24 cellular contexts compared by ENCODE assay signal in genomic region chr11:130765369-130765768, GRCh38.
DNase-seq lines count a peak whose midpoint lies in the region; ATAC-seq and TF ChIP-seq lines count a peak whose summit lies in the region.
"Had no signal": no experiment of that assay in that cellular context is flagged by ENCODE, and none has a peak within 500 bp of the region (broad histone marks: within the 10 kb centered on the region; RNA-seq: fewer than 3 reads in every experiment).

No MANE protein-coding gene starts in this region.

- peaks cover 65% of the 10 kb centered on the region for H3K4me1 Mint-ChIP-seq in osteocyte (ENCODE audit: unreplicated experiment)
- peaks cover 4% of the 10 kb centered on the region for H3K4me1 Mint-ChIP-seq in stimulated activated memory B cell treated with anti-CD40 and anti-IgM and Interleukin-4, amounts not matched to agents 10 μg/mL and 1 μg/mL and 100 μg/mL, for 72 hours

- H3K4me1 ChIP-seq in BLaER1 treated with 17β-estradiol and CSF1 and Interleukin-3, amounts not matched to agents 10 nM and 100 nM, result peaks cover 8 to 61% (median 49%) of the 10 kb centered on the region in 10 experiments; a peak in 18 of 20 replicates
- H3K4me1 ChIP-seq in esophagus muscularis mucosa (peaks cover 0 to 7% (median 2%) of the 10 kb centered on the region in 4 donors), right cardiac atrium (ENCODE audit: control insufficient read depth, insufficient read depth, low read length) (no peaks in the 10 kb centered on the region)
- H3K4me1 ChIP-seq: Caco-2, HAP-1 had no signal

- H3K36me3 Mint-ChIP-seq in osteocyte (ENCODE audit: unreplicated experiment), result no peaks in the 10 kb centered on the region
- H3K36me3 Mint-ChIP-seq in stimulated activated memory B cell treated with anti-CD40 and anti-IgM and Interleukin-4, amounts not matched to agents 10 μg/mL and 1 μg/mL and 100 μg/mL, for 72 hours, result no peaks in the 10 kb centered on the region
- H3K36me3 Mint-ChIP-seq: CD8-positive, alpha-beta T cell had no signal

- DNase-seq in NCI-H2227 treated with DMSO at 0.1 percent for 48 hours (lab: John Stamatoyannopoulos, UW), result peak; percentile 24
- DNase-seq in esophagus muscularis mucosa (ENCODE audit: extremely low spot score), result peak; percentile 60
- no peak for DNase-seq in osteocyte (ENCODE audit: extremely low spot score, unreplicated experiment)
- DNase-seq in MV-4-11 (lab: John Stamatoyannopoulos, UW), result no peak
- no peak for DNase-seq in sciatic nerve (ENCODE audit: low spot score)
- DNase-seq in right cardiac atrium, result no peak
- DNase-seq: AML-193; Caco-2; CD8-positive, alpha-beta T cell; GOT3; Karpas-422; NCI-H1694; NCI-H2081; NCI-H345; NCI-H510A treated with DMSO at 0.1 percent for 48 hours; NCI-H748 treated with DMSO at 0.1 percent for 48 hours; Right ventricle myocardium superior had no signal

- no peak for ATAC-seq in stimulated activated memory B cell treated with anti-CD40 and anti-IgM and Interleukin-4, amounts not matched to agents 10 μg/mL and 1 μg/mL and 100 μg/mL, for 72 hours
- ATAC-seq in sciatic nerve (no peak), right cardiac atrium (no peak)
- ATAC-seq: CD8-positive, alpha-beta T cell had no signal

- no peaks in the 10 kb centered on the region for H4K20me1 ChIP-seq in BLaER1 treated with 17β-estradiol and CSF1 and Interleukin-3, amounts not matched to agents 10 nM and 100 nM

- no peaks in the 10 kb centered on the region for H3K36me3 ChIP-seq in BLaER1 treated with 17β-estradiol and CSF1 and Interleukin-3, amounts not matched to agents 10 nM and 100 nM
- no peaks in the 10 kb centered on the region for H3K36me3 ChIP-seq in esophagus muscularis mucosa
- H3K36me3 ChIP-seq: HAP-1, SJSA1 had no signal

- H3K4me3 ChIP-seq in BLaER1 treated with 17β-estradiol and CSF1 and Interleukin-3, amounts not matched to agents 10 nM and 100 nM, result no peak overlapping the region
- no peak overlapping the region for H3K4me3 ChIP-seq in esophagus muscularis mucosa
- no peak overlapping the region for H3K4me3 ChIP-seq in right cardiac atrium (ENCODE audit: low read length)
- H3K4me3 ChIP-seq: HAP-1, PC-9, SJSA1 had no signal

- 87% methylated on average over 7 of the region's 7 CpGs for WGBS in esophagus muscularis mucosa
- WGBS in right cardiac atrium, result 80% methylated on average over 7 of the region's 7 CpGs

- no peaks in the 10 kb centered on the region for H3K27me3 Mint-ChIP-seq in osteocyte (ENCODE audit: unreplicated experiment)
- peaks cover 10% of the 10 kb centered on the region for H3K27me3 Mint-ChIP-seq in stimulated activated memory B cell treated with anti-CD40 and anti-IgM and Interleukin-4, amounts not matched to agents 10 μg/mL and 1 μg/mL and 100 μg/mL, for 72 hours

- H3K9ac ChIP-seq in BLaER1 treated with 17β-estradiol and CSF1 and Interleukin-3, amounts not matched to agents 10 nM and 100 nM, result no peak overlapping the region

- TF ChIP-seq CTCF in esophagus muscularis mucosa (IDR thresholded peaks at IDR 0.05) (no peak), osteocyte (IDR thresholded peaks at IDR 0.05) (no peak)

- no peak for TF ChIP-seq EP300 in esophagus muscularis mucosa (IDR thresholded peaks at IDR 0.05)

- H3K9me3 Mint-ChIP-seq in osteocyte (ENCODE audit: unreplicated experiment), result no peaks in the 10 kb centered on the region
- no peaks in the 10 kb centered on the region for H3K9me3 Mint-ChIP-seq in stimulated activated memory B cell treated with anti-CD40 and anti-IgM and Interleukin-4, amounts not matched to agents 10 μg/mL and 1 μg/mL and 100 μg/mL, for 72 hours
- H3K9me3 Mint-ChIP-seq: CD8-positive, alpha-beta T cell; HFFc6 had no signal

- H3K9me3 ChIP-seq in BLaER1 treated with 17β-estradiol and CSF1 and Interleukin-3, amounts not matched to agents 10 nM and 100 nM (replicated peaks in 1 of 11), result peaks cover 21 to 30% (median 23%) of the 10 kb centered on the region in 11 experiments
- H3K9me3 ChIP-seq in esophagus muscularis mucosa (no peaks in the 10 kb centered on the region), right cardiac atrium (ENCODE audit: control insufficient read depth, low read length) (no peaks in the 10 kb centered on the region)
- H3K9me3 ChIP-seq: Caco-2, HAP-1, SJSA1 had no signal

- TF ChIP-seq POLR2A in esophagus muscularis mucosa (IDR thresholded peaks at IDR 0.05; ENCODE audit: low read depth), result no peak

- H3K4me2 ChIP-seq in BLaER1 treated with 17β-estradiol and CSF1 and Interleukin-3, amounts not matched to agents 10 nM and 100 nM, result peak overlapping the region in 7 of 11 experiments; percentile 38 to 59 (median 52); a peak in 13 of 22 replicates
- H3K4me2 ChIP-seq: PC-9 had no signal

- no peak overlapping the region for H3K4me3 Mint-ChIP-seq in osteocyte (ENCODE audit: unreplicated experiment)
- H3K4me3 Mint-ChIP-seq in stimulated activated memory B cell treated with anti-CD40 and anti-IgM and Interleukin-4, amounts not matched to agents 10 μg/mL and 1 μg/mL and 100 μg/mL, for 72 hours, result no peak overlapping the region
- H3K4me3 Mint-ChIP-seq: CD8-positive, alpha-beta T cell; HFFc6 had no signal

- peak overlapping the region in 2 of 11 experiments; percentile 15 to 20; a peak in 2 of 22 replicates for H3K27ac ChIP-seq in BLaER1 treated with 17β-estradiol and CSF1 and Interleukin-3, amounts not matched to agents 10 nM and 100 nM
- H3K27ac ChIP-seq in esophagus muscularis mucosa (replicated peaks in 1 of 4), result no peak overlapping the region
- H3K27ac ChIP-seq in right cardiac atrium (ENCODE audit: low read length), result no peak overlapping the region
- H3K27ac ChIP-seq: C4-2B, PC-9, SJSA1 had no signal

- intact Hi-C loops in esophagus muscularis mucosa (cut with DNase I) (no loop called here), sciatic nerve (cut with DNase I) (no loop called here), right cardiac atrium (cut with DNase I) (no loop called here)

- peak overlapping the region; percentile 11 for H3K27ac Mint-ChIP-seq in osteocyte (ENCODE audit: unreplicated experiment)
- no peak overlapping the region for H3K27ac Mint-ChIP-seq in stimulated activated memory B cell treated with anti-CD40 and anti-IgM and Interleukin-4, amounts not matched to agents 10 μg/mL and 1 μg/mL and 100 μg/mL, for 72 hours
- H3K27ac Mint-ChIP-seq: CD8-positive, alpha-beta T cell; HFFc6 had no signal

- H3K27me3 ChIP-seq in BLaER1 treated with 17β-estradiol and CSF1 and Interleukin-3, amounts not matched to agents 10 nM and 100 nM, result no peaks in the 10 kb centered on the region
- H3K27me3 ChIP-seq in esophagus muscularis mucosa (no peaks in the 10 kb centered on the region), right cardiac atrium (ENCODE audit: control insufficient read depth, insufficient read depth) (no peaks in the 10 kb centered on the region)
- H3K27me3 ChIP-seq: SJSA1 had no signal

Comparison
In these comparisons a context has a peak if more than half of its experiments do, and no peak if none do; other contexts are left out.
1. DNase-seq: peak in NCI-H2227 treated with DMSO at 0.1 percent for 48 hours (single experiment) and esophagus muscularis mucosa (single experiment); none in osteocyte (single experiment), MV-4-11 (single experiment), sciatic nerve (single experiment) and right cardiac atrium (0 of 3).